In the genomic region with DNA sequence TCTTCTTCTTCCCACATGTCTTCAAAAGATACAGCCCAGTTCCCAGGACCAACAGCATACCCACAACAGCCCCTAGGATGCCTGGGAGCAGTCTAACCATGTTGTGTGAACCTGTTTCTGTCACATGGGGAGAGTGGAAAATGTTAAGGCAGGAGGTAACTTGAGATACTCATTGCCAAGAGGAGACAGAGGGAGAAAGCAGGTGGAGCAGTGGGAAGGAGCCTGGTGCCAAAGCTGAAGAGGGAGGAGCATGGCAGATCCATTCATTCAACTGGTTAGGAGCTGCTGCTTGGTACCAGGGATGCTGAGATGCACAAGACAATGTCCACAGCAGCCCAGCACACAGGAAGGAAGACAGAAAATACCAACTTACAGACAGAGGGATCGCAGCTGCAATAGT, we compare ENCODE assay signal across 20 cellular contexts.
"Had no signal": no experiment of that assay in that cellular context is flagged by ENCODE, and none has a peak within 500 bp of the region (broad histone marks: within the 10 kb centered on the region; RNA-seq: fewer than 3 reads in every experiment).

No MANE protein-coding gene starts in this region.

- H3K4me3 ChIP-seq: SJSA1, SK-N-MC had no signal

- H3K27me3 ChIP-seq: SJSA1 had no signal

- H3K9me3 ChIP-seq: SJSA1 had no signal

- DNase-seq: IMR-90, Karpas-422, KG1, MM.1S, NCI-H1105, NCI-H1417, NCI-H1436 treated with DMSO at 0.1 percent for 48 hours, NCI-H1694, NCI-H187 treated with DMSO at 0.1 percent for 48 hours, NCI-H2029 treated with DMSO at 0.1 percent for 48 hours, NCI-H2171 treated with DMSO at 0.1 percent for 48 hours, NCI-H345, NCI-H446 treated with DMSO at 0.1 percent for 48 hours, NCI-H510A treated with DMSO at 0.1 percent for 48 hours, NCI-H82, Right ventricle myocardium superior, SIG-M5 had no signal

- H3K27ac ChIP-seq: SJSA1, SK-N-MC had no signal

- ATAC-seq: HepG2 had no signal
